11 cellular contexts compared by ENCODE assay signal in the genomic region with DNA sequence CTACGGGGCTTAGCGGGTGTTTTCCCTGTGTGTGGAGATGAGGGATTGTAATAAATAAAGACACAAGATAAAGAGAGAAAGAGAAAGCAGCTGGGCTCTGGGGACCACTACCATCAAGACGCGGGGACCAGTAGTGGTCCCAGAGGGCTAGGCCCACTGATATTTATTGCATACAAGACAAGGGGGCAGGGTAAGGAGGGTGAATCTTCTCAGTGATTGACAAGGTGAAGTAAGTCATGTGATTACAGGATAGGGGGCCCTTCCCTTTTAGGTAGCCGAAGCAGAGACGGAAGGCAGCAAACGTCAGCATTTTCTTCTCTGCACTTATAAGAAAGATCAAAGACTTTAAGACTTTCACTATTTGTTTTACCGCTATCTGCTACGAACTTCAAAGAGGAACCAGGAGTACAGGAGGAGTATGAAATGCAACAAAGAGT. TPM values are rescaled to one million over a fixed set of nuclear protein-coding genes. Genes with fewer than 3 reads are reported as not detected.
DNase-seq lines count a peak whose midpoint lies in the region; ATAC-seq and TF ChIP-seq lines count a peak whose summit lies in the region.
"Had no signal": no experiment of that assay in that cellular context is flagged by ENCODE, and none has a peak within 500 bp of the region (broad histone marks: within the 10 kb centered on the region; RNA-seq: fewer than 3 reads in every experiment).

No MANE protein-coding gene starts in this region.

- peak overlapping the region; percentile 12 to 69 (median 62) for H3K27ac Mint-ChIP-seq in brain
- H3K27ac Mint-ChIP-seq in stimulated activated naive CD8-positive, alpha-beta T cell treated with anti-CD3 and anti-CD28 coated beads, Interleukin-15, amount 100 ng/mL, for 72 hours: peak overlapping the region; percentile 65 to 97

- TF ChIP-seq CTCF in brain (conservative IDR thresholded peaks at IDR 0.05): no peak

- H3K27me3 Mint-ChIP-seq in brain: no peaks in the 10 kb centered on the region
- H3K27me3 Mint-ChIP-seq in stimulated activated naive CD8-positive, alpha-beta T cell treated with anti-CD3 and anti-CD28 coated beads, Interleukin-15, amount 100 ng/mL, for 72 hours: peaks cover 14% of the 10 kb centered on the region

- H3K4me1 Mint-ChIP-seq in brain: peaks cover 15% of the 10 kb centered on the region
- peaks cover 26% of the 10 kb centered on the region for H3K4me1 Mint-ChIP-seq in stimulated activated naive CD8-positive, alpha-beta T cell treated with anti-CD3 and anti-CD28 coated beads, Interleukin-15, amount 100 ng/mL, for 72 hours

- ATAC-seq in stimulated activated naive CD8-positive, alpha-beta T cell treated with anti-CD3 and anti-CD28 coated beads, Interleukin-15, amount 100 ng/mL, for 72 hours: no peak
- ATAC-seq in HG03139 (IDR thresholded peaks at IDR 0.05; ENCODE audit: unreplicated experiment) (no peak), GM21360 (IDR thresholded peaks at IDR 0.05; ENCODE audit: unreplicated experiment) (no peak)
- ATAC-seq: upper lobe of right lung had no signal

- H3K36me3 Mint-ChIP-seq in brain: no peaks in the 10 kb centered on the region

- no peaks in the 10 kb centered on the region for H3K9me3 Mint-ChIP-seq in brain
- no peaks in the 10 kb centered on the region for H3K9me3 Mint-ChIP-seq in stimulated activated naive CD8-positive, alpha-beta T cell treated with anti-CD3 and anti-CD28 coated beads, Interleukin-15, amount 100 ng/mL, for 72 hours

- DNase-seq in stimulated activated CD4-positive, alpha-beta T cell treated with anti-CD3 and anti-CD28 coated beads, Interleukin-15, amount 100 ng/mL, for 24 hours: peak; percentile 38
- DNase-seq in stimulated activated CD4-positive, alpha-beta T cell treated with anti-CD3 and anti-CD28 coated beads, Interleukin-2, amount 100 ng/mL, for 48 hours: no peak
- DNase-seq in T follicular helper cell (ENCODE audit: low read depth) (peak; percentile 33), DMS 273 (lab: John Stamatoyannopoulos, UW; ENCODE audit: unreplicated experiment) (no peak)
- peak; percentile 31 to 44 for DNase-seq in stimulated activated naive CD8-positive, alpha-beta T cell treated with anti-CD3 and anti-CD28 coated beads, Interleukin-15, amount 100 ng/mL, for 72 hours
- DNase-seq: NCI-H1436, PC-9 had no signal

- H3K4me3 Mint-ChIP-seq in brain: peak overlapping the region in 2 of 5 experiments; percentile 16 to 43
- peak overlapping the region; percentile 52 to 72 for H3K4me3 Mint-ChIP-seq in stimulated activated naive CD8-positive, alpha-beta T cell treated with anti-CD3 and anti-CD28 coated beads, Interleukin-15, amount 100 ng/mL, for 72 hours

RNA-seq across cellular contexts. Expression of a gene that starts 4.5 kb away (rescaled TPM):
- not detected for polyA plus RNA-seq in brain (ENCODE audit: insufficient read depth, low read depth, low replicate concordance)

RNA-seq across cellular contexts. Expression of a gene that starts 36.9 kb away (rescaled TPM):
- polyA plus RNA-seq in brain (ENCODE audit: insufficient read depth, low read depth, low replicate concordance): 4.4 TPM

RNA-seq across cellular contexts. Expression of a gene that starts 37.7 kb away (rescaled TPM):
- 5.2 TPM for polyA plus RNA-seq in brain (ENCODE audit: insufficient read depth, low read depth, low replicate concordance)

Comparison
In these comparisons a context has a peak if more than half of its experiments do, and no peak if none do; other contexts are left out.
1. DNase-seq: peak in stimulated activated CD4-positive, alpha-beta T cell treated with anti-CD3 and anti-CD28 coated beads, Interleukin-15, amount 100 ng/mL, for 24 hours (single experiment), T follicular helper cell (single experiment) and stimulated activated naive CD8-positive, alpha-beta T cell treated with anti-CD3 and anti-CD28 coated beads, Interleukin-15, amount 100 ng/mL, for 72 hours (2 of 2); none in stimulated activated CD4-positive, alpha-beta T cell treated with anti-CD3 and anti-CD28 coated beads, Interleukin-2, amount 100 ng/mL, for 48 hours (0 of 2) and DMS 273 (single experiment).